ENCODE assay signal across 25 cellular contexts in genomic region chr1:9356021-9356420, GRCh38.
DNase-seq lines count a peak whose midpoint lies in the region; ATAC-seq, FAIRE-seq and TF ChIP-seq lines count a peak whose summit lies in the region.
"Had no signal": no experiment of that assay in that cellular context is flagged by ENCODE, and none has a peak within 500 bp of the region (broad histone marks: within the 10 kb centered on the region; RNA-seq: fewer than 3 reads in every experiment).

No MANE protein-coding gene starts in this region.

- no peaks in the 10 kb centered on the region for H3K27me3 Mint-ChIP-seq in chondrocyte (ENCODE audit: low read depth)
- no peaks in the 10 kb centered on the region for H3K27me3 Mint-ChIP-seq in activated naive CD4-positive, alpha-beta T cell treated with anti-CD3 and anti-CD28 coated beads, Interleukin-2, amount 10 ng/mL, durations not matched to agents 7 days and 5 days
- no peaks in the 10 kb centered on the region for H3K27me3 Mint-ChIP-seq in T-cell
- H3K27me3 Mint-ChIP-seq: CD4-positive, alpha-beta T cell; CD8-positive, alpha-beta memory T cell had no signal

- intact Hi-C loops in right cardiac atrium (cut with DNase I) (no loop called here), left ventricle myocardium superior (cut with micrococcal nuclease) (no loop called here)

- CTCF ChIA-PET in activated naive CD4-positive, alpha-beta T cell treated with anti-CD3 and anti-CD28 coated beads, Interleukin-2, amount 10 ng/mL, durations not matched to agents 7 days and 5 days (lab: Charles Lee) = no interaction called here
- CTCF ChIA-PET in T-cell (lab: Charles Lee) = no interaction called here

- H3K4me3 ChIP-seq in right cardiac atrium (ENCODE audit: low read length) (no peak overlapping the region), mesenchymal stem cell (ENCODE audit: insufficient read depth in 1 of 2, low read depth in 1 of 2, low read length in 2 of 2) (no peak overlapping the region), stomach smooth muscle (ENCODE audit: low read length in 2 of 2) (no peak overlapping the region)
- H3K4me3 ChIP-seq: A549; BLaER1 treated with 17β-estradiol and CSF1 and Interleukin-3, amounts not matched to agents 10 nM and 100 nM; GM23338 had no signal

- no peak overlapping the region for H2BK120ac ChIP-seq in mesenchymal stem cell (ENCODE audit: low read depth, low read length)

- peaks cover 3% of the 10 kb centered on the region for H3K4me1 ChIP-seq in right cardiac atrium (ENCODE audit: control insufficient read depth, insufficient read depth, low read length)
- H3K4me1 ChIP-seq in mesenchymal stem cell (ENCODE audit: control insufficient read depth, insufficient read depth, low read depth, low read length) = peaks cover 22% of the 10 kb centered on the region
- peaks cover 36% of the 10 kb centered on the region for H3K4me1 ChIP-seq in stomach smooth muscle (ENCODE audit: control insufficient read depth, insufficient read depth, low read length)
- H3K4me1 ChIP-seq: BE2C had no signal

- no peak overlapping the region for H3K27ac ChIP-seq in right cardiac atrium (ENCODE audit: low read length)
- no peak overlapping the region for H3K27ac ChIP-seq in mesenchymal stem cell (ENCODE audit: low read length, poor library complexity, severe bottlenecking)
- peak overlapping the region; percentile 24 for H3K27ac ChIP-seq in stomach smooth muscle (ENCODE audit: low read length)
- H3K27ac ChIP-seq: A549; BLaER1 treated with 17β-estradiol and CSF1 and Interleukin-3, amounts not matched to agents 10 nM and 100 nM had no signal

- FAIRE-seq in D721Med (lab: Jason Lieb, UNC) = no peak
- FAIRE-seq: A549, GM12891, GM18507 had no signal

- DNase-seq in right cardiac atrium = peak in 2 of 3 donors; percentile 27 to 32
- DNase-seq in left ventricle myocardium superior = no peak
- DNase-seq in chondrocyte (ENCODE audit: low spot score) = no peak
- DNase-seq in mesenchymal stem cell = no peak
- DNase-seq in activated naive CD4-positive, alpha-beta T cell treated with anti-CD3 and anti-CD28 coated beads, Interleukin-2, amount 10 ng/mL, durations not matched to agents 7 days and 5 days = no peak
- no peak for DNase-seq in T-cell
- DNase-seq in D721Med (ENCODE audit: insufficient read length, low spot score) = no peak
- DNase-seq: 8988T; ACHN; AML-193; BE2C; CD4-positive, alpha-beta T cell; CD8-positive, alpha-beta memory T cell; DMS53; DMS79 treated with DMSO at 0.1 percent for 48 hours; GF-D8; H9; HFFc6 had no signal

- peak overlapping the region; percentile 40 for H4K91ac ChIP-seq in mesenchymal stem cell (ENCODE audit: low read length)

- POLR2A ChIA-PET in T-cell (lab: Charles Lee) = no interaction called here

- H3K36me3 ChIP-seq in mesenchymal stem cell (ENCODE audit: control insufficient read depth in 1 of 2, insufficient read depth in 2 of 2, low read depth in 1 of 2, low read length in 2 of 2) (peaks cover 53 to 71% of the 10 kb centered on the region in 2 experiments), stomach smooth muscle (ENCODE audit: control insufficient read depth in 2 of 2, insufficient read depth in 2 of 2, low read length in 2 of 2) (peaks cover 21 to 24% of the 10 kb centered on the region in 2 donors)
- H3K36me3 ChIP-seq: BE2C had no signal

- peaks cover 48% of the 10 kb centered on the region for H3K36me3 Mint-ChIP-seq in chondrocyte (ENCODE audit: low read depth)
- H3K36me3 Mint-ChIP-seq in activated naive CD4-positive, alpha-beta T cell treated with anti-CD3 and anti-CD28 coated beads, Interleukin-2, amount 10 ng/mL, durations not matched to agents 7 days and 5 days = no peaks in the 10 kb centered on the region
- H3K36me3 Mint-ChIP-seq in T-cell = peaks cover 21% of the 10 kb centered on the region
- H3K36me3 Mint-ChIP-seq: CD14-positive monocyte had no signal

- H2BK15ac ChIP-seq in mesenchymal stem cell (ENCODE audit: low read depth, poor library complexity, severe bottlenecking) = no peak overlapping the region

- no peak overlapping the region for H3K4me2 ChIP-seq in mesenchymal stem cell (ENCODE audit: low read length, poor library complexity, severe bottlenecking)
- H3K4me2 ChIP-seq: A549, GM23338 had no signal

- 96% methylated on average over 24 of the region's 24 CpGs for WGBS in right cardiac atrium
- WGBS in mesenchymal stem cell = 97% methylated on average over 24 of the region's 24 CpGs

- H2AFZ ChIP-seq in mesenchymal stem cell (ENCODE audit: low read depth, low read length) = no peak overlapping the region
- H2AFZ ChIP-seq: GM23338 had no signal

- TF ChIP-seq CTCF in chondrocyte (IDR thresholded peaks at IDR 0.05) (no peak), D721Med (IDR thresholded peaks at IDR 0.05; ENCODE audit: insufficient read depth, missing control alignments) (no peak)

- no peak overlapping the region for H3K9ac ChIP-seq in mesenchymal stem cell (ENCODE audit: low read length)
- H3K9ac ChIP-seq in stomach smooth muscle (ENCODE audit: low read length in 2 of 2) = no peak overlapping the region
- H3K9ac ChIP-seq: BLaER1 treated with 17β-estradiol and CSF1 and Interleukin-3, amounts not matched to agents 10 nM and 100 nM had no signal

- H3K79me1 ChIP-seq in mesenchymal stem cell (replicated peaks; ENCODE audit: low read length, poor library complexity, severe bottlenecking) = peaks cover 44% of the 10 kb centered on the region

- no peak overlapping the region for H3K23ac ChIP-seq in mesenchymal stem cell (ENCODE audit: low read length in 2 of 2)

- peaks cover 80% of the 10 kb centered on the region for H3K4me1 Mint-ChIP-seq in chondrocyte (ENCODE audit: low read depth)
- no peaks in the 10 kb centered on the region for H3K4me1 Mint-ChIP-seq in activated naive CD4-positive, alpha-beta T cell treated with anti-CD3 and anti-CD28 coated beads, Interleukin-2, amount 10 ng/mL, durations not matched to agents 7 days and 5 days
- H3K4me1 Mint-ChIP-seq in T-cell = peaks cover 0 to 15% (median 2%) of the 10 kb centered on the region in 3 donors
- H3K4me1 Mint-ChIP-seq: CD14-positive monocyte; CD8-positive, alpha-beta memory T cell had no signal

- H3K18ac ChIP-seq in mesenchymal stem cell (ENCODE audit: low read depth in 1 of 2, low read length in 2 of 2) = no peak overlapping the region

- no peaks in the 10 kb centered on the region for H3K27me3 ChIP-seq in right cardiac atrium (ENCODE audit: control insufficient read depth, insufficient read depth)
- H3K27me3 ChIP-seq in mesenchymal stem cell (ENCODE audit: control insufficient read depth in 1 of 2, insufficient read depth in 1 of 2, low read length in 2 of 2) = no peaks in the 10 kb centered on the region
- no peaks in the 10 kb centered on the region for H3K27me3 ChIP-seq in stomach smooth muscle (ENCODE audit: control insufficient read depth in 1 of 2, insufficient read depth in 2 of 2, low read length in 2 of 2)
- H3K27me3 ChIP-seq: BE2C; BLaER1 treated with 17β-estradiol and CSF1 and Interleukin-3, amounts not matched to agents 10 nM and 100 nM had no signal

- no peak overlapping the region for H2AK5ac ChIP-seq in mesenchymal stem cell (ENCODE audit: low read length, severe bottlenecking)

- no peak overlapping the region for H3K14ac ChIP-seq in mesenchymal stem cell (ENCODE audit: low read length in 2 of 2)

- H2BK5ac ChIP-seq in mesenchymal stem cell (ENCODE audit: low read depth, low read length, poor library complexity, severe bottlenecking) = no peak overlapping the region

- ATAC-seq in right cardiac atrium (no peak), left ventricle myocardium superior (no peak), T-cell (replicated peaks in 1 of 4) (no peak)
- ATAC-seq: A549, GM23338 had no signal

- H3K4me3 Mint-ChIP-seq in chondrocyte (ENCODE audit: unreplicated experiment) (no peak overlapping the region), T-cell (no peak overlapping the region)
- no peak overlapping the region for H3K4me3 Mint-ChIP-seq in activated naive CD4-positive, alpha-beta T cell treated with anti-CD3 and anti-CD28 coated beads, Interleukin-2, amount 10 ng/mL, durations not matched to agents 7 days and 5 days
- H3K4me3 Mint-ChIP-seq: CD4-positive, alpha-beta T cell; CD8-positive, alpha-beta memory T cell; GM23338; H9; HFFc6 had no signal

- H3K9me3 ChIP-seq in right cardiac atrium (ENCODE audit: control insufficient read depth, low read length) (no peaks in the 10 kb centered on the region), mesenchymal stem cell (ENCODE audit: control insufficient read depth, low read length) (no peaks in the 10 kb centered on the region), stomach smooth muscle (ENCODE audit: control insufficient read depth in 2 of 2, low read length in 2 of 2) (no peaks in the 10 kb centered on the region)
- H3K9me3 ChIP-seq: A549, BE2C had no signal

- H3K27ac Mint-ChIP-seq in chondrocyte (ENCODE audit: unreplicated experiment) (peak overlapping the region; percentile 57), T-cell (no peak overlapping the region)
- H3K27ac Mint-ChIP-seq in activated naive CD4-positive, alpha-beta T cell treated with anti-CD3 and anti-CD28 coated beads, Interleukin-2, amount 10 ng/mL, durations not matched to agents 7 days and 5 days = no peak overlapping the region
- H3K27ac Mint-ChIP-seq: CD4-positive, alpha-beta T cell; GM23338; HFFc6 had no signal

- no peak overlapping the region for H2BK12ac ChIP-seq in mesenchymal stem cell (ENCODE audit: low read length in 2 of 2)

- H3K9me3 Mint-ChIP-seq in chondrocyte (ENCODE audit: low read depth) (no peaks in the 10 kb centered on the region), T-cell (no peaks in the 10 kb centered on the region)
- no peaks in the 10 kb centered on the region for H3K9me3 Mint-ChIP-seq in activated naive CD4-positive, alpha-beta T cell treated with anti-CD3 and anti-CD28 coated beads, Interleukin-2, amount 10 ng/mL, durations not matched to agents 7 days and 5 days
- H3K9me3 Mint-ChIP-seq: CD4-positive, alpha-beta T cell; CD8-positive, alpha-beta memory T cell; GM23338; H9; HFFc6 had no signal

- H4K8ac ChIP-seq in mesenchymal stem cell (ENCODE audit: low read length) = no peak overlapping the region

- no peak overlapping the region for H3K4ac ChIP-seq in mesenchymal stem cell (ENCODE audit: low read depth in 1 of 2, low read length in 2 of 2)

Comparison
In these comparisons a context has a peak if more than half of its experiments do, and no peak if none do; other contexts are left out.
1. DNase-seq: peak in right cardiac atrium (2 of 3); none in left ventricle myocardium superior (single experiment), chondrocyte (single experiment), mesenchymal stem cell (single experiment), activated naive CD4-positive, alpha-beta T cell treated with anti-CD3 and anti-CD28 coated beads, Interleukin-2, amount 10 ng/mL, durations not matched to agents 7 days and 5 days (single experiment), T-cell (0 of 34) and D721Med (single experiment).